8 cellular contexts compared by ENCODE assay signal in genomic region chr16:4372578-4373355, GRCh38. TPM values are rescaled to one million over a fixed set of nuclear protein-coding genes. Genes with fewer than 3 reads are reported as not detected.
DNase-seq lines count a peak whose midpoint lies in the region; ATAC-seq and TF ChIP-seq lines count a peak whose summit lies in the region.

No MANE protein-coding gene starts in this region.

- peaks cover 11% of the 10 kb centered on the region for H3K4me1 Mint-ChIP-seq in activated naive CD4-positive, alpha-beta T cell treated with anti-CD3 and anti-CD28 coated beads, Interleukin-2, amount 10 ng/mL, durations not matched to agents 7 days and 5 days

- H3K9ac ChIP-seq in SK-N-MC (ENCODE audit: insufficient read length) (peak overlapping the region; percentile 67), rectal smooth muscle tissue (ENCODE audit: low read length) (no peak overlapping the region)

- TF ChIP-seq CTCF in foreskin fibroblast (IDR thresholded peaks at IDR 0.05; ENCODE audit: low read depth, low read length), result no peak

- H3K27ac ChIP-seq in SK-N-MC (no peak overlapping the region), rectal smooth muscle tissue (ENCODE audit: low read depth, low read length) (peak overlapping the region; percentile 88)

- peak overlapping the region; percentile 63 for H3K4me3 Mint-ChIP-seq in activated naive CD4-positive, alpha-beta T cell treated with anti-CD3 and anti-CD28 coated beads, Interleukin-2, amount 10 ng/mL, durations not matched to agents 7 days and 5 days

- CTCF ChIA-PET in activated naive CD4-positive, alpha-beta T cell treated with anti-CD3 and anti-CD28 coated beads, Interleukin-2, amount 10 ng/mL, durations not matched to agents 7 days and 5 days (lab: Charles Lee), result interaction anchor here (0.6 to 3.0 kb wide), 2 partner anchors 13 to 29 kb away, joined by 3 to 10 read pairs; no protein-coding TSS in a partner anchor

- H3K9me3 ChIP-seq in SK-N-MC (ENCODE audit: low read depth, low read length), result no peaks in the 10 kb centered on the region

- H3K36me3 ChIP-seq in SK-N-MC (ENCODE audit: insufficient read depth, low read length) (no peaks in the 10 kb centered on the region), rectal smooth muscle tissue (ENCODE audit: control insufficient read depth, insufficient read depth, low read length) (no peaks in the 10 kb centered on the region)

- no peaks in the 10 kb centered on the region for H3K27me3 ChIP-seq in rectal smooth muscle tissue (ENCODE audit: control insufficient read depth, insufficient read depth, low read length)

- no peak overlapping the region for H3K27ac Mint-ChIP-seq in activated naive CD4-positive, alpha-beta T cell treated with anti-CD3 and anti-CD28 coated beads, Interleukin-2, amount 10 ng/mL, durations not matched to agents 7 days and 5 days
- H3K27ac Mint-ChIP-seq in activated naive CD4-positive, alpha-beta T cell treated with anti-CD3 and anti-CD28 coated beads, Interleukin-2, amount 50 U/mL, for 72 hours, result no peak overlapping the region

- no peaks in the 10 kb centered on the region for H3K9me3 Mint-ChIP-seq in activated naive CD4-positive, alpha-beta T cell treated with anti-CD3 and anti-CD28 coated beads, Interleukin-2, amount 10 ng/mL, durations not matched to agents 7 days and 5 days
- no peaks in the 10 kb centered on the region for H3K9me3 Mint-ChIP-seq in activated naive CD4-positive, alpha-beta T cell treated with anti-CD3 and anti-CD28 coated beads, Interleukin-2, amount 50 U/mL, for 72 hours

- no peak for ATAC-seq in activated naive CD4-positive, alpha-beta T cell treated with anti-CD3 and anti-CD28 coated beads, Interleukin-2, amount 50 U/mL, for 72 hours
- ATAC-seq in GM21367 (IDR thresholded peaks at IDR 0.05; ENCODE audit: unreplicated experiment), result no peak
- no peak for ATAC-seq in esophagus mucosa

- no peaks in the 10 kb centered on the region for H3K27me3 Mint-ChIP-seq in activated naive CD4-positive, alpha-beta T cell treated with anti-CD3 and anti-CD28 coated beads, Interleukin-2, amount 10 ng/mL, durations not matched to agents 7 days and 5 days

- H3K4me1 ChIP-seq in rectal smooth muscle tissue (ENCODE audit: control insufficient read depth, insufficient read depth, low read length), result peaks cover 45% of the 10 kb centered on the region

- peaks cover 2% of the 10 kb centered on the region for H3K36me3 Mint-ChIP-seq in activated naive CD4-positive, alpha-beta T cell treated with anti-CD3 and anti-CD28 coated beads, Interleukin-2, amount 10 ng/mL, durations not matched to agents 7 days and 5 days
- no peaks in the 10 kb centered on the region for H3K36me3 Mint-ChIP-seq in activated naive CD4-positive, alpha-beta T cell treated with anti-CD3 and anti-CD28 coated beads, Interleukin-2, amount 50 U/mL, for 72 hours

- peak overlapping the region; percentile 85 for H3K4me3 ChIP-seq in SK-N-MC
- H3K4me3 ChIP-seq in foreskin fibroblast (ENCODE audit: low read depth in 1 of 2, low read length in 2 of 2), result peak overlapping the region; percentile 93 to 95
- H3K4me3 ChIP-seq in rectal smooth muscle tissue (ENCODE audit: low read length), result peak overlapping the region; percentile 58

- DNase-seq in activated naive CD4-positive, alpha-beta T cell treated with anti-CD3 and anti-CD28 coated beads, Interleukin-2, amount 10 ng/mL, durations not matched to agents 7 days and 5 days, result no peak
- DNase-seq in activated naive CD4-positive, alpha-beta T cell treated with anti-CD3 and anti-CD28 coated beads, Interleukin-2, amount 50 U/mL, for 72 hours (ENCODE audit: low spot score in 2 of 2), result no peak
- DNase-seq in SK-N-MC (ENCODE audit: low read depth, low spot score) (no peak), foreskin fibroblast (peak; percentile 69 to 86), NCI-H187 (lab: John Stamatoyannopoulos, UW) (no peak)

RNA-seq across cellular contexts. Expression of gene VASN, which starts 1.1 kb away (rescaled TPM):
- total RNA-seq in activated naive CD4-positive, alpha-beta T cell treated with anti-CD3 and anti-CD28 coated beads, Interleukin-2, amount 50 U/mL, for 72 hours, result not detected
- total RNA-seq in esophagus mucosa, result 16.6 TPM

RNA-seq across cellular contexts. Expression of gene PAM16, which starts 21.6 kb away (rescaled TPM):
- total RNA-seq in activated naive CD4-positive, alpha-beta T cell treated with anti-CD3 and anti-CD28 coated beads, Interleukin-2, amount 50 U/mL, for 72 hours, result 10 to 100 TPM; 53.7 to 63.1 TPM
- total RNA-seq in esophagus mucosa, result 34.3 TPM

RNA-seq across cellular contexts. Expression of gene CORO7, which starts 43.6 kb away (rescaled TPM):
- total RNA-seq in activated naive CD4-positive, alpha-beta T cell treated with anti-CD3 and anti-CD28 coated beads, Interleukin-2, amount 50 U/mL, for 72 hours, result 10 to 100 TPM; 52.5 to 65.9 TPM
- total RNA-seq in esophagus mucosa, result 7.9 TPM

RNA-seq across cellular contexts. Expression of gene DNAJA3, which starts 52.9 kb away (rescaled TPM):
- 10 to 100 TPM; 66.2 to 79.2 TPM for total RNA-seq in activated naive CD4-positive, alpha-beta T cell treated with anti-CD3 and anti-CD28 coated beads, Interleukin-2, amount 50 U/mL, for 72 hours
- 40.2 TPM for total RNA-seq in esophagus mucosa

RNA-seq across cellular contexts. Expression of gene GLIS2, which starts 56.9 kb away (rescaled TPM):
- total RNA-seq in activated naive CD4-positive, alpha-beta T cell treated with anti-CD3 and anti-CD28 coated beads, Interleukin-2, amount 50 U/mL, for 72 hours, result under 1 TPM; 0.16 to 0.80 TPM
- 0.80 TPM for total RNA-seq in esophagus mucosa

Comparison
In these comparisons a context has a peak if more than half of its experiments do, and no peak if none do; other contexts are left out.
1. DNase-seq: peak in foreskin fibroblast (2 of 2); none in activated naive CD4-positive, alpha-beta T cell treated with anti-CD3 and anti-CD28 coated beads, Interleukin-2, amount 10 ng/mL, durations not matched to agents 7 days and 5 days (single experiment), activated naive CD4-positive, alpha-beta T cell treated with anti-CD3 and anti-CD28 coated beads, Interleukin-2, amount 50 U/mL, for 72 hours (0 of 2), SK-N-MC (single experiment) and NCI-H187 (0 of 2).
2. RNA of gene VASN, which starts 1.1 kb away (total RNA-seq): 16.6 TPM in esophagus mucosa (single experiment); not detected in activated naive CD4-positive, alpha-beta T cell treated with anti-CD3 and anti-CD28 coated beads, Interleukin-2, amount 50 U/mL, for 72 hours; every median in the first group is over 10 times any median in the second.
3. Peak in every context shown above with its lines, with median percentiles within 50 percentile points of each other: H3K4me3 ChIP-seq.